ENCODE assay signal across 8 cellular contexts in the genomic region with DNA sequence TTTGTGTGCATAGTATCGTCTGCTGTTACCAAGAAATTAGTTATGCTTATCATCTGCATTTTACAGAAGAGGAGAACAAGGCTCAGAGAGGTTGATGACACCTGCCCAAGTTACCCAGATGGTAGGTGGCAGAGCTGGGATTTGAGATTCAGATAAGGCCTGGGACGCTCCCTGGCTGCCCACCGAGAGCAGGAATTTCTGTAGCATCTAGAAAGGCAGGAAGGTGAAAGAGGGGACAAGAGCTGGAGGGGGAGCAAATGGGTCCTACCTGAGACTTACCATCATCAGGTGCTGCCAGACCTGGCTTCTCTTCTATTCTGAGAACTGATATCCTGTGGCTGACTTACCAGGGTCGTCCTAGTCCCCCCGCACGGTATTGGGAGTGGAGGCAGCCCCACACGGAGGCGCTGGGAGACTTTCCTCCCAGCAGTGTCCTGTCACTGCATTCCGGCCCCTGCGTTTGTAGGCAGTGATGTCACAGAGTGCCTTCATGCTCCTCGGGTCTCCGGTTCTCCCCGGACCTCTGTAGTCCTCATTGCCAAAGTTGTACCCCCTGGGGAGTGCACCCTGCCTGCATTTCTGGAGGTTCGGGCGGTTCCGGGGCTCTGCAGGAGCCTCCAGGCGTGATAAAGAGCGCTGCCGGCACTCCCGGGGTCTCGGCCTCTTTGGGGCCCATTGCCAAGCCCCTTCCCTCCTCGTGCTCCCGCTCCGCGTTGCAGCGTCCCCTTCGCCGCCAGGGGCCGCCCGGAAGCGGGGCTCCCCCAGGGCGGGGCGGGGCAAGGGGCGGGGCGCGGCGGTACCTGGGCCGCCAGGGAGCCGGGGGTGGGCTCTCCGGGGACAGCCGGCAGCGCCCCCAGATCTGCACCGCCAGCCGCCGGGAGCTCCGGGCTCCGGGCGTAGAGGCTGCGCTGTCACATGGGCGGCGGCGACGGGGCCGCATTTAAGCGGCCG.
A peak's percentile ranks its signal among the peaks of the same experiment; 100 is the strongest.
DNase-seq lines count a peak whose midpoint lies in the region; ATAC-seq and TF ChIP-seq lines count a peak whose summit lies in the region.

A gene (plus strand): TSS at position 856 of the 951 bp plus-strand sequence. CDS start 60 bp downstream, at position 916.

- peaks cover 52% of the 10 kb centered on the region for H3K27me3 ChIP-seq in mucosa of stomach (ENCODE audit: control insufficient read depth, insufficient read depth, low read length)

- peaks cover 10% of the 10 kb centered on the region for H3K4me1 ChIP-seq in mucosa of stomach (ENCODE audit: control insufficient read depth, insufficient read depth, low read length)

- no peak within 1 kb of the TSS for H3K9ac ChIP-seq in mucosa of stomach (ENCODE audit: low read length)

- no peaks in the 10 kb centered on the region for H3K36me3 ChIP-seq in mucosa of stomach (ENCODE audit: control insufficient read depth, insufficient read depth, low read length)

- peak; percentile 63 for DNase-seq in COLO668 (lab: John Stamatoyannopoulos, UW; ENCODE audit: unreplicated experiment)
- DNase-seq in activated CD4-positive, alpha-beta T cell treated with anti-CD3 and anti-CD28 coated beads for 1 hour, result peak; percentile 53
- peak; percentile 17 for DNase-seq in stimulated activated naive B cell treated with anti-CD40 and anti-IgM and Interleukin-4, amounts not matched to agents 10 μg/mL and 1 μg/mL and 100 μg/mL, for 72 hours
- no peak for DNase-seq in NCI-H2029 (lab: John Stamatoyannopoulos, UW)

- H3K36me3 Mint-ChIP-seq in stimulated activated naive B cell treated with anti-CD40 and anti-IgM and Interleukin-4, amounts not matched to agents 10 μg/mL and 1 μg/mL and 100 μg/mL, for 72 hours, result peaks cover 0 to 1% of the 10 kb centered on the region in 2 donors

- H3K4me3 Mint-ChIP-seq in stimulated activated naive B cell treated with anti-CD40 and anti-IgM and Interleukin-4, amounts not matched to agents 10 μg/mL and 1 μg/mL and 100 μg/mL, for 72 hours, result peak within 1 kb of the TSS; percentile 79 to 81

- peaks cover 5 to 9% of the 10 kb centered on the region in 2 donors for H3K4me1 Mint-ChIP-seq in stimulated activated naive B cell treated with anti-CD40 and anti-IgM and Interleukin-4, amounts not matched to agents 10 μg/mL and 1 μg/mL and 100 μg/mL, for 72 hours

- H3K9me3 ChIP-seq in mucosa of stomach (ENCODE audit: control insufficient read depth, low read length), result no peaks in the 10 kb centered on the region

- peak within 1 kb of the TSS; percentile 39 for H3K27ac ChIP-seq in cingulate gyrus (ENCODE audit: low read depth, low read length)

- peak; percentile 61 for ATAC-seq in GM21381 (IDR thresholded peaks at IDR 0.05; ENCODE audit: unreplicated experiment)
- ATAC-seq in stimulated activated naive B cell treated with anti-CD40 and anti-IgM and Interleukin-4, amounts not matched to agents 10 μg/mL and 1 μg/mL and 100 μg/mL, for 72 hours (replicated peaks), result peak; percentile 72 to 78

- TF ChIP-seq CTCF in LNCAP (IDR thresholded peaks at IDR 0.05), result peak; percentile 35

- peak within 1 kb of the TSS; percentile 14 for H3K4me3 ChIP-seq in mucosa of stomach (ENCODE audit: low read length)

- peaks cover 45 to 51% of the 10 kb centered on the region in 2 donors for H3K27me3 Mint-ChIP-seq in stimulated activated naive B cell treated with anti-CD40 and anti-IgM and Interleukin-4, amounts not matched to agents 10 μg/mL and 1 μg/mL and 100 μg/mL, for 72 hours

- peak within 1 kb of the TSS; percentile 75 for H3K27ac Mint-ChIP-seq in stimulated activated naive B cell treated with anti-CD40 and anti-IgM and Interleukin-4, amounts not matched to agents 10 μg/mL and 1 μg/mL and 100 μg/mL, for 72 hours

- no peaks in the 10 kb centered on the region for H3K9me3 Mint-ChIP-seq in stimulated activated naive B cell treated with anti-CD40 and anti-IgM and Interleukin-4, amounts not matched to agents 10 μg/mL and 1 μg/mL and 100 μg/mL, for 72 hours
